Comparison of ENCODE assay signal across 1 cellular context in genomic region chr15:88638626-88639372, GRCh38.
TF ChIP-seq lines count a peak whose summit lies in the region.

TSS of gene ISG20 (plus strand) at chr15:88639016. CDS start at chr15:88639367, 351 bp downstream.

TF ChIP-seq in HepG2, 621 proteins besides CTCF, POLR2A, EP300 and RAD21 (continued from another document and continues in another):
- TF ChIP-seq RNF219 (CRISPR knock-in tag; IDR thresholded peaks at IDR 0.05), result no peak; the same call in 1 of the 2 replicates
- TF ChIP-seq, protein P1, sequence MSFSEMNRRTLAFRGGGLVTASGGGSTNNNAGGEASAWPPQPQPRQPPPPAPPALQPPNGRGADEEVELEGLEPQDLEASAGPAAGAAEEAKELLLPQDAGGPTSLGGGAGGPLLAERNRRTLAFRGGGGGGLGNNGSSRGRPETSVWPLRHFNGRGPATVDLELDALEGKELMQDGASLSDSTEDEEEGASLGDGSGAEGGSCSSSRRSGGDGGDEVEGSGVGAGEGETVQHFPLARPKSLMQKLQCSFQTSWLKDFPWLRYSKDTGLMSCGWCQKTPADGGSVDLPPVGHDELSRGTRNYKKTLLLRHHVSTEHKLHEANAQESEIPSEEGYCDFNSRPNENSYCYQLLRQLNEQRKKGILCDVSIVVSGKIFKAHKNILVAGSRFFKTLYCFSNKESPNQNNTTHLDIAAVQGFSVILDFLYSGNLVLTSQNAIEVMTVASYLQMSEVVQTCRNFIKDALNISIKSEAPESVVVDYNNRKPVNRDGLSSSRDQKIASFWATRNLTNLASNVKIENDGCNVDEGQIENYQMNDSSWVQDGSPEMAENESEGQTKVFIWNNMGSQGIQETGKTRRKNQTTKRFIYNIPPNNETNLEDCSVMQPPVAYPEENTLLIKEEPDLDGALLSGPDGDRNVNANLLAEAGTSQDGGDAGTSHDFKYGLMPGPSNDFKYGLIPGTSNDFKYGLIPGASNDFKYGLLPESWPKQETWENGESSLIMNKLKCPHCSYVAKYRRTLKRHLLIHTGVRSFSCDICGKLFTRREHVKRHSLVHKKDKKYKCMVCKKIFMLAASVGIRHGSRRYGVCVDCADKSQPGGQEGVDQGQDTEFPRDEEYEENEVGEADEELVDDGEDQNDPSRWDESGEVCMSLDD (CRISPR knock-in tag; IDR thresholded peaks at IDR 0.05; ENCODE audit: borderline replicate concordance), result no peak
- no peak for TF ChIP-seq ZSCAN20 (CRISPR knock-in tag; IDR thresholded peaks at IDR 0.05; ENCODE audit: borderline replicate concordance)
- TF ChIP-seq EED (CRISPR knock-in tag; IDR thresholded peaks at IDR 0.05), result peak; percentile 74; the same call in 1 of the 2 replicates
- TF ChIP-seq ZNF335 (CRISPR knock-in tag; IDR thresholded peaks at IDR 0.05), result peak; percentile 67; the same call in 1 of the 2 replicates
- TF ChIP-seq PBX3 (CRISPR knock-in tag; IDR thresholded peaks at IDR 0.05; ENCODE audit: borderline replicate concordance), result no peak
- peak; percentile 36 for TF ChIP-seq HNRNPK (IDR thresholded peaks at IDR 0.05; ENCODE audit: low read depth, low read length, poor library complexity, severe bottlenecking)
- no peak for TF ChIP-seq ZNF333 (CRISPR knock-in tag; IDR thresholded peaks at IDR 0.05; ENCODE audit: borderline replicate concordance)
- TF ChIP-seq NR2F6 (IDR thresholded peaks at IDR 0.05), result no peak; the same call in 1 of the 2 replicates
- TF ChIP-seq NR2F6 (CRISPR knock-in tag; IDR thresholded peaks at IDR 0.05), result peak; percentile 46; the same call in 1 of the 2 replicates
- TF ChIP-seq, protein P2, sequence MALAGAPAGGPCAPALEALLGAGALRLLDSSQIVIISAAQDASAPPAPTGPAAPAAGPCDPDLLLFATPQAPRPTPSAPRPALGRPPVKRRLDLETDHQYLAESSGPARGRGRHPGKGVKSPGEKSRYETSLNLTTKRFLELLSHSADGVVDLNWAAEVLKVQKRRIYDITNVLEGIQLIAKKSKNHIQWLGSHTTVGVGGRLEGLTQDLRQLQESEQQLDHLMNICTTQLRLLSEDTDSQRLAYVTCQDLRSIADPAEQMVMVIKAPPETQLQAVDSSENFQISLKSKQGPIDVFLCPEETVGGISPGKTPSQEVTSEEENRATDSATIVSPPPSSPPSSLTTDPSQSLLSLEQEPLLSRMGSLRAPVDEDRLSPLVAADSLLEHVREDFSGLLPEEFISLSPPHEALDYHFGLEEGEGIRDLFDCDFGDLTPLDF (CRISPR knock-in tag; IDR thresholded peaks at IDR 0.05), result no peak
- TF ChIP-seq MTF1 (CRISPR knock-in tag; IDR thresholded peaks at IDR 0.05), result no peak
- TF ChIP-seq ARID5B (CRISPR knock-in tag; IDR thresholded peaks at IDR 0.05), result peak; percentile 75
- TF ChIP-seq, protein P3, sequence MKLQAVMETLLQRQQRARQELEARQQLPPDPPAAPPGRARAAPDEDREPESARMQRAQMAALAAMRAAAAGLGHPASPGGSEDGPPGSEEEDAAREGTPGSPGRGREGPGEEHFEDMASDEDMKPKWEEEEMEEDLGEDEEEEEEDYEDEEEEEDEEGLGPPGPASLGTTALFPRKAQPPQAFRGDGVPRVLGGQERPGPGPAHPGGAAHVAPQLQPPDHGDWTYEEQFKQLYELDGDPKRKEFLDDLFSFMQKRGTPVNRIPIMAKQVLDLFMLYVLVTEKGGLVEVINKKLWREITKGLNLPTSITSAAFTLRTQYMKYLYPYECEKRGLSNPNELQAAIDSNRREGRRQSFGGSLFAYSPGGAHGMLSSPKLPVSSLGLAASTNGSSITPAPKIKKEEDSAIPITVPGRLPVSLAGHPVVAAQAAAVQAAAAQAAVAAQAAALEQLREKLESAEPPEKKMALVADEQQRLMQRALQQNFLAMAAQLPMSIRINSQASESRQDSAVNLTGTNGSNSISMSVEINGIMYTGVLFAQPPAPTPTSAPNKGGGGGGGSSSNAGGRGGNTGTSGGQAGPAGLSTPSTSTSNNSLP (IDR thresholded peaks at IDR 0.05; ENCODE audit: low read depth, low read length), result peak; percentile 25; the same call in 1 of the 2 replicates
- no peak for TF ChIP-seq SP140L (CRISPR knock-in tag; IDR thresholded peaks at IDR 0.05; ENCODE audit: borderline replicate concordance)
- TF ChIP-seq ZNF792 (CRISPR knock-in tag; IDR thresholded peaks at IDR 0.05), result peak; percentile 76
- TF ChIP-seq HNRNPUL1 (IDR thresholded peaks at IDR 0.05; ENCODE audit: low read depth, low read length), result no peak
- TF ChIP-seq ZC3H4 (CRISPR knock-in tag; IDR thresholded peaks at IDR 0.05; ENCODE audit: borderline replicate concordance), result no peak
- peak; percentile 90 for TF ChIP-seq KDM2A (CRISPR knock-in tag; IDR thresholded peaks at IDR 0.05; ENCODE audit: borderline replicate concordance, low read depth)
- no peak for TF ChIP-seq ZNF256 (CRISPR knock-in tag; conservative IDR thresholded peaks at IDR 0.05)
- TF ChIP-seq MAZ (IDR thresholded peaks at IDR 0.05; ENCODE audit: borderline replicate concordance, low read depth, low read length), result peak; percentile 88; the same call in 1 of the 2 replicates
- TF ChIP-seq MAZ (CRISPR knock-in tag; IDR thresholded peaks at IDR 0.05; ENCODE audit: low read depth), result peak; percentile 71; the same call in 1 of the 2 replicates
- TF ChIP-seq ZNF207 (IDR thresholded peaks at IDR 0.05; ENCODE audit: borderline replicate concordance), result no peak
- TF ChIP-seq ZBTB7A (CRISPR knock-in tag; IDR thresholded peaks at IDR 0.05), result peak; percentile 56; the same call in 1 of the 2 replicates
- TF ChIP-seq ZNF652 (CRISPR knock-in tag; IDR thresholded peaks at IDR 0.05; ENCODE audit: borderline replicate concordance, low read depth), result no peak
- peak; percentile 84; the same call in 1 of the 2 replicates for TF ChIP-seq ZNF567 (CRISPR knock-in tag; IDR thresholded peaks at IDR 0.05; ENCODE audit: borderline replicate concordance)
- TF ChIP-seq ZNF766 (CRISPR knock-in tag; IDR thresholded peaks at IDR 0.05; ENCODE audit: borderline replicate concordance), result peak; percentile 52; the same call in 1 of the 2 replicates
- no peak for TF ChIP-seq NCOA5 (CRISPR knock-in tag; IDR thresholded peaks at IDR 0.05)
- TF ChIP-seq ZNF547 (CRISPR knock-in tag; IDR thresholded peaks at IDR 0.05), result peak; percentile 43; the same call in 1 of the 2 replicates
- no peak for TF ChIP-seq PBX2 (CRISPR knock-in tag; IDR thresholded peaks at IDR 0.05)
- TF ChIP-seq ZNF780A (CRISPR knock-in tag; IDR thresholded peaks at IDR 0.05), result peak; percentile 66; the same call in 1 of the 2 replicates
- no peak; the same call in 1 of the 2 replicates for TF ChIP-seq EEA1 (CRISPR knock-in tag; IDR thresholded peaks at IDR 0.05; ENCODE audit: borderline replicate concordance)
- no peak; the same call in 1 of the 2 replicates for TF ChIP-seq SMAD1 (CRISPR knock-in tag; IDR thresholded peaks at IDR 0.05; ENCODE audit: borderline replicate concordance, low read depth)
- TF ChIP-seq ZNF724P (CRISPR knock-in tag; IDR thresholded peaks at IDR 0.05; ENCODE audit: borderline replicate concordance), result no peak
- peak; percentile 44; the same call in 1 of the 2 replicates for TF ChIP-seq ZBTB3 (CRISPR knock-in tag; IDR thresholded peaks at IDR 0.05; ENCODE audit: borderline replicate concordance, low read depth)
- no peak for TF ChIP-seq TOPORS (CRISPR knock-in tag; IDR thresholded peaks at IDR 0.05)
- TF ChIP-seq, protein P4, sequence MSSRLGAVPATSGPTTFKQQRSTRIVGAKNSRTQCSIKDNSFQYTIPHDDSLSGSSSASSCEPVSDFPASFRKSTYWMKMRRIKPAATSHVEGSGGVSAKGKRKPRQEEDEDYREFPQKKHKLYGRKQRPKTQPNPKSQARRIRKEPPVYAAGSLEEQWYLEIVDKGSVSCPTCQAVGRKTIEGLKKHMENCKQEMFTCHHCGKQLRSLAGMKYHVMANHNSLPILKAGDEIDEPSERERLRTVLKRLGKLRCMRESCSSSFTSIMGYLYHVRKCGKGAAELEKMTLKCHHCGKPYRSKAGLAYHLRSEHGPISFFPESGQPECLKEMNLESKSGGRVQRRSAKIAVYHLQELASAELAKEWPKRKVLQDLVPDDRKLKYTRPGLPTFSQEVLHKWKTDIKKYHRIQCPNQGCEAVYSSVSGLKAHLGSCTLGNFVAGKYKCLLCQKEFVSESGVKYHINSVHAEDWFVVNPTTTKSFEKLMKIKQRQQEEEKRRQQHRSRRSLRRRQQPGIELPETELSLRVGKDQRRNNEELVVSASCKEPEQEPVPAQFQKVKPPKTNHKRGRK (CRISPR knock-in tag; IDR thresholded peaks at IDR 0.05), result no peak; the same call in 1 of the 2 replicates
- no peak for TF ChIP-seq PLRG1 (conservative IDR thresholded peaks at IDR 0.05)
- peak; percentile 55; the same call in 1 of the 2 replicates for TF ChIP-seq RARG (CRISPR knock-in tag; IDR thresholded peaks at IDR 0.05; ENCODE audit: low read depth)
- 0 out of 2 replicates have a peak, but pooled peaks have one; percentile 26 for TF ChIP-seq DNMT3B (CRISPR knock-in tag; conservative IDR thresholded peaks at IDR 0.05)
- TF ChIP-seq CHD4 (IDR thresholded peaks at IDR 0.05; ENCODE audit: borderline replicate concordance, low read length), result no peak
- TF ChIP-seq ZNF605 (CRISPR knock-in tag; IDR thresholded peaks at IDR 0.05), result peak; percentile 97
- peak; percentile 72 for TF ChIP-seq HNRNPLL (IDR thresholded peaks at IDR 0.05; ENCODE audit: low read depth, low read length, poor library complexity, severe bottlenecking)
- TF ChIP-seq STAT6 (CRISPR knock-in tag; IDR thresholded peaks at IDR 0.05; ENCODE audit: borderline replicate concordance), result peak; percentile 74; the same call in 1 of the 2 replicates
- TF ChIP-seq SALL2 (CRISPR knock-in tag; IDR thresholded peaks at IDR 0.05), result peak; percentile 93; the same call in 1 of the 2 replicates
